Comparison of ENCODE assay signal across 14 cellular contexts in the genomic region with DNA sequence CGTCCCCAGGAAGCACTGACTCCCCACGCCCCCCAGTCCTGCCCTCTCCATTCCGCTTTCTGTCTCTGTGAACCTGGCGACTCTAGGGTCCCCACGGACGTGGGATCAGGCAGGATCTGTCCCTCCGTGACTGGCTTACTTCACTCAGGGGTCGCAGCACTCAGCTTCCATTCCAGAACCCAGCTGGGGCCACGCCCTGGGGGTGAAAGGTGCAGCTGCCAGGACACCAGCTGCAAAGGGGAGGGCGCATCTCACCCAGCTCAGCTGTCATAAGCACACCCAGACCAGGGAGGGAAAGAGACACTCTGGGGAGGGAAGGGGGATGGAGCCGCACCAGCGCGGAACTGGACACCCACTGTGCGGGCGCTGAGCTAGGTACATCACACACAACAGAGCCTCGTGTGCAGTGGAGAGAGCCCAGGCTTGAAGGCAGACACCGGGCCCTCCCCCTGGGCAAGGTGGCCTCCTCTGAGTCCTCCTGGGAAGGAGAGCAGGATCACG. TPM values are rescaled to one million over a fixed set of nuclear protein-coding genes. Genes with fewer than 3 reads are reported as not detected.
A peak's percentile ranks its signal among the peaks of the same experiment; 100 is the strongest.
DNase-seq lines count a peak whose midpoint lies in the region; ATAC-seq, FAIRE-seq and TF ChIP-seq lines count a peak whose summit lies in the region.
"Had no signal": no experiment of that assay in that cellular context is flagged by ENCODE, and none has a peak within 500 bp of the region (broad histone marks: within the 10 kb centered on the region; RNA-seq: fewer than 3 reads in every experiment).

No MANE protein-coding gene starts in this region.

- no peak overlapping the region for H3K4me2 ChIP-seq in MM.1S (ENCODE audit: low read depth, low read length)

- ATAC-seq in gastrocnemius medialis: peak; percentile 82 to 91
- ATAC-seq: GM12878 had no signal

- H4K20me1 ChIP-seq in MM.1S (ENCODE audit: insufficient read depth, low read length): no peaks in the 10 kb centered on the region

- H3K27ac ChIP-seq in endodermal cell (ENCODE audit: low read depth, low read length): peak overlapping the region; percentile 47
- H3K27ac ChIP-seq in gastrocnemius medialis: peak overlapping the region; percentile 38 to 75 (median 54)
- H3K27ac ChIP-seq in MM.1S (ENCODE audit: low read length): no peak overlapping the region
- H3K27ac ChIP-seq: 22Rv1, epithelial cell of prostate, testis had no signal

- no peaks in the 10 kb centered on the region for H3K9me3 Mint-ChIP-seq in endodermal cell
- H3K9me3 Mint-ChIP-seq: central memory CD8-positive, alpha-beta T cell had no signal

- intact Hi-C loops in gastrocnemius medialis (cut with DNase I; ENCODE audit: low total_unique reads): no loop called here

- H3K27ac Mint-ChIP-seq in endodermal cell: no peak overlapping the region

- FAIRE-seq in GM19239 (lab: Jason Lieb, UNC): no peak

- no peaks in the 10 kb centered on the region for H3K4me1 Mint-ChIP-seq in endodermal cell

- H3K4me1 ChIP-seq in endodermal cell (ENCODE audit: control insufficient read depth, insufficient read depth, low read length) (no peaks in the 10 kb centered on the region), gastrocnemius medialis (peaks cover 17 to 22% of the 10 kb centered on the region in 2 donors), MM.1S (ENCODE audit: low read length) (peaks cover 34% of the 10 kb centered on the region)
- H3K4me1 ChIP-seq: testis had no signal

- peaks cover 25% of the 10 kb centered on the region for H3F3A ChIP-seq in MM.1S (ENCODE audit: insufficient read depth, low read length)

- H2AFZ ChIP-seq in MM.1S (ENCODE audit: low read length): no peak overlapping the region

- no peak for TF ChIP-seq POLR2A in gastrocnemius medialis (IDR thresholded peaks at IDR 0.05)

- H3K9me2 ChIP-seq in MM.1S (replicated peaks; ENCODE audit: insufficient read depth, low read length): no peaks in the 10 kb centered on the region

- WGBS in endodermal cell (ENCODE audit: insufficient coverage in 1 of 2, insufficient read length in 1 of 2), 2 experiments: 88 to 92% methylated on average over 10 to 18 of the region's 18 CpGs

- H3K36me3 Mint-ChIP-seq in endodermal cell (ENCODE audit: low read depth): peaks cover 18% of the 10 kb centered on the region

- H3K9me3 ChIP-seq in endodermal cell (ENCODE audit: control insufficient read depth, low read length) (no peaks in the 10 kb centered on the region), gastrocnemius medialis (no peaks in the 10 kb centered on the region), MM.1S (replicated peaks; ENCODE audit: insufficient read depth, low read length) (no peaks in the 10 kb centered on the region)
- H3K9me3 ChIP-seq: testis had no signal

- H3K27me3 ChIP-seq in endodermal cell (ENCODE audit: control insufficient read depth, insufficient read depth, low read length, poor library complexity, severe bottlenecking) (no peaks in the 10 kb centered on the region), gastrocnemius medialis (no peaks in the 10 kb centered on the region), MM.1S (replicated peaks; ENCODE audit: insufficient read depth, low read length) (no peaks in the 10 kb centered on the region)
- H3K27me3 ChIP-seq: testis had no signal

- H3K9ac ChIP-seq in endodermal cell (ENCODE audit: extremely low read depth, low read length, poor library complexity, severe bottlenecking) (no peak overlapping the region), MM.1S (ENCODE audit: low read length) (no peak overlapping the region)

- no peaks in the 10 kb centered on the region for H3K79me2 ChIP-seq in MM.1S (ENCODE audit: low read length)

- DNase-seq in NCI-H1417 (lab: John Stamatoyannopoulos, UW) (peak; percentile 35 to 72 (median 36)), NCI-H1417 treated with DMSO at 0.1 percent for 48 hours (lab: John Stamatoyannopoulos, UW) (no peak), NCI-H1694 (lab: John Stamatoyannopoulos, UW) (peak; percentile 43), endodermal cell (no peak), gastrocnemius medialis (peak; percentile 57 to 79), HUDEP-2 (lab: John Stamatoyannopoulos, UW; ENCODE audit: unreplicated experiment in 76 of 76) (no peak), MM.1S (no peak), GM19239 (ENCODE audit: insufficient read length, low spot score) (no peak)
- DNase-seq: activated naive CD4-positive, alpha-beta T cell treated with anti-CD3 and anti-CD28 coated beads, Interleukin-2, amount 50 U/mL, for 16 hours had no signal

- no peak overlapping the region for H3K4me3 ChIP-seq in endodermal cell (ENCODE audit: low read length)
- no peak overlapping the region for H3K4me3 ChIP-seq in gastrocnemius medialis
- H3K4me3 ChIP-seq in MM.1S (ENCODE audit: low read length): no peak overlapping the region
- H3K4me3 ChIP-seq: GM12878, testis had no signal

- H3K27me3 Mint-ChIP-seq in endodermal cell (ENCODE audit: insufficient read depth): no peaks in the 10 kb centered on the region
- H3K27me3 Mint-ChIP-seq: central memory CD8-positive, alpha-beta T cell had no signal

- H3K4me3 Mint-ChIP-seq in endodermal cell: no peak overlapping the region
- H3K4me3 Mint-ChIP-seq: central memory CD8-positive, alpha-beta T cell had no signal

- TF ChIP-seq CTCF in endodermal cell (conservative IDR thresholded peaks at IDR 0.05) (no peak), gastrocnemius medialis (IDR thresholded peaks at IDR 0.05 in 4 of 5, conservative IDR thresholded peaks at IDR 0.05 in 1 of 5) (no peak), MM.1S (IDR thresholded peaks at IDR 0.05; ENCODE audit: low read length) (no peak)

- in situ Hi-C loops in gastrocnemius medialis (cut with MboI; ENCODE audit: low sequenced_read_pairs in 4 of 4): no loop called here

- H3K36me3 ChIP-seq in endodermal cell (ENCODE audit: control insufficient read depth, insufficient read depth, low read length) (peaks cover 7% of the 10 kb centered on the region), gastrocnemius medialis (peaks cover 0 to 28% of the 10 kb centered on the region in 2 donors), MM.1S (replicated peaks; ENCODE audit: insufficient read depth, low read length) (no peaks in the 10 kb centered on the region)

RNA-seq across cellular contexts. Expression of a gene that starts 18.5 kb away (rescaled TPM):
- total RNA-seq in endodermal cell: 10 to 100 TPM; 31.5 to 37.6 TPM
- 42.8 TPM for polyA plus RNA-seq in endodermal cell (2013, experiment 1 of 2)
- polyA plus RNA-seq in endodermal cell (2013, experiment 2 of 2): 31.9 TPM
- total RNA-seq in gastrocnemius medialis: 10 to 100 TPM; 15.5 to 35.1 (median 22.5) TPM

RNA-seq across cellular contexts. Expression of a gene that starts 18.7 kb away (rescaled TPM):
- total RNA-seq in endodermal cell (10 to 100 TPM; 24.0 to 30.1 TPM), gastrocnemius medialis (10 to 100 TPM; 25.8 to 72.1 (median 27.7) TPM)
- polyA plus RNA-seq in endodermal cell (2013, experiment 1 of 2): 24.2 TPM
- 21.2 TPM for polyA plus RNA-seq in endodermal cell (2013, experiment 2 of 2)

RNA-seq across cellular contexts. Expression of a gene that starts 28.1 kb away (rescaled TPM):
- total RNA-seq in endodermal cell: under 1 TPM in 1 of 2 donors, not detected in 1; 0.40 TPM
- polyA plus RNA-seq in endodermal cell (2013, experiment 1 of 2): 0.53 TPM
- 0.54 TPM for polyA plus RNA-seq in endodermal cell (2013, experiment 2 of 2)
- not detected for total RNA-seq in gastrocnemius medialis

RNA-seq across cellular contexts. Expression of a gene that starts 40.6 kb away (rescaled TPM):
- total RNA-seq in endodermal cell (under 1 TPM; 0.46 to 0.48 TPM), gastrocnemius medialis (under 1 TPM in 1 of 4 donors, not detected in 3; 0.40 TPM)
- polyA plus RNA-seq in endodermal cell (2013, experiment 1 of 2): 0.32 TPM
- 0.12 TPM for polyA plus RNA-seq in endodermal cell (2013, experiment 2 of 2)

RNA-seq across cellular contexts. Expression of a gene that starts 50.9 kb away (rescaled TPM):
- total RNA-seq in endodermal cell (10 to 100 TPM; 71.2 to 88.5 TPM), gastrocnemius medialis (10 to 100 TPM; 17.3 to 29.8 (median 19.3) TPM)
- polyA plus RNA-seq in endodermal cell (2013, experiment 1 of 2): 62.1 TPM
- 49.1 TPM for polyA plus RNA-seq in endodermal cell (2013, experiment 2 of 2)

Comparison
In these comparisons a context has a peak if more than half of its experiments do, and no peak if none do; other contexts are left out.
1. DNase-seq: peak in NCI-H1417 (3 of 3), NCI-H1694 (single experiment) and gastrocnemius medialis (2 of 2); none in NCI-H1417 treated with DMSO at 0.1 percent for 48 hours (single experiment), endodermal cell (single experiment), HUDEP-2 (0 of 76), MM.1S (single experiment) and GM19239 (single experiment).